In genomic region chrX:45622538-45622937, GRCh38 we compare ENCODE assay signal across 12 cellular contexts.
DNase-seq lines count a peak whose midpoint lies in the region; ATAC-seq, FAIRE-seq and TF ChIP-seq lines count a peak whose summit lies in the region.
"Had no signal": no experiment of that assay in that cellular context is flagged by ENCODE, and none has a peak within 500 bp of the region (broad histone marks: within the 10 kb centered on the region; RNA-seq: fewer than 3 reads in every experiment).

No MANE protein-coding gene starts in this region.

- H3K4me2 ChIP-seq in endothelial cell of umbilical vein (ENCODE audit: insufficient read depth, low read length), result no peak overlapping the region

- H4K20me1 ChIP-seq in endothelial cell of umbilical vein (replicated peaks; ENCODE audit: control insufficient read depth, extremely low read depth, insufficient read depth, low read length), result no peaks in the 10 kb centered on the region

- ATAC-seq in HG03342 (IDR thresholded peaks at IDR 0.05; ENCODE audit: unreplicated experiment), result no peak

- H3K79me2 ChIP-seq in endothelial cell of umbilical vein (ENCODE audit: control insufficient read depth, insufficient read depth, low read length), result no peaks in the 10 kb centered on the region

- TF ChIP-seq POLR2A in endothelial cell of umbilical vein (IDR thresholded peaks at IDR 0.05; ENCODE audit: low read depth, low read length) (no peak), ovary (IDR thresholded peaks at IDR 0.05) (no peak)

- H3K9ac ChIP-seq in endothelial cell of umbilical vein (replicated peaks; ENCODE audit: extremely low read depth, insufficient read depth, low read length), result peak overlapping the region; percentile 31

- dilution Hi-C loops in endothelial cell of umbilical vein (cut with MboI; ENCODE audit: extremely low pct_ligation_motif_present, low sequenced_read_pairs), result no loop called here

- DNase-seq in EH (ENCODE audit: low read depth) (peak; percentile 81), LHCN-M2 (ENCODE audit: low read depth) (peak; percentile 54), endothelial cell of umbilical vein (ENCODE audit: low read depth, low spot score) (peak; percentile 2), renal cortical epithelial cell (ENCODE audit: low read depth) (peak; percentile 51), ovary (no peak), NCI-H1092 (lab: John Stamatoyannopoulos, UW) (no peak)
- DNase-seq: DMS 273 treated with DMSO at 0.1 percent for 48 hours; effector CD4-positive, alpha-beta T cell; NCI-H2227 treated with DMSO at 0.1 percent for 48 hours; small intestine had no signal

- H2AFZ ChIP-seq in endothelial cell of umbilical vein (ENCODE audit: low read depth, low read length), result no peak overlapping the region

- BruUV-seq in endothelial cell of umbilical vein (replicated peaks; lab: Mats Ljungman, UMichigan), result TSS peak; percentile 82

- no peak overlapping the region for H3K4me3 ChIP-seq in endothelial cell of umbilical vein (replicated peaks in 1 of 3; ENCODE audit: insufficient read depth in 1 of 3, low read depth in 1 of 3, low read length in 3 of 3)
- no peak overlapping the region for H3K4me3 ChIP-seq in ovary

- no peak for TF ChIP-seq EP300 in ovary (IDR thresholded peaks at IDR 0.05)

- H3K9me3 ChIP-seq in endothelial cell of umbilical vein (replicated peaks; ENCODE audit: control insufficient read depth, insufficient read depth, low read length) (no peaks in the 10 kb centered on the region), ovary (no peaks in the 10 kb centered on the region)

- H3K4me1 ChIP-seq in endothelial cell of umbilical vein (ENCODE audit: control insufficient read depth, extremely low read depth, insufficient read depth, low read length), result peaks cover 22% of the 10 kb centered on the region
- H3K4me1 ChIP-seq in ovary (ENCODE audit: insufficient read depth), result no peaks in the 10 kb centered on the region

- no peak for TF ChIP-seq CTCF in endothelial cell of umbilical vein (IDR thresholded peaks at IDR 0.05; ENCODE audit: extremely low read depth in 1 of 2, insufficient read depth in 1 of 2, low read depth in 1 of 2, low read length in 2 of 2)
- no peak for TF ChIP-seq CTCF in ovary (IDR thresholded peaks at IDR 0.05)

- no peaks in the 10 kb centered on the region for H3K27me3 ChIP-seq in endothelial cell of umbilical vein (ENCODE audit: control insufficient read depth in 2 of 2, insufficient read depth in 2 of 2, low read length in 2 of 2)
- no peaks in the 10 kb centered on the region for H3K27me3 ChIP-seq in ovary

- intact Hi-C loops in endothelial cell of umbilical vein (cut with micrococcal nuclease), result no loop called here
- intact Hi-C loops in ovary (cut with DNase I), result no loop called here

- POLR2A ChIA-PET in endothelial cell of umbilical vein (lab: Charles Lee), result no interaction called here

- H3K27ac ChIP-seq in endothelial cell of umbilical vein (ENCODE audit: insufficient read depth, low read depth, low read length), result peak overlapping the region; percentile 75
- no peak overlapping the region for H3K27ac ChIP-seq in ovary
- H3K27ac ChIP-seq: VCaP had no signal

- no peaks in the 10 kb centered on the region for H3K9me1 ChIP-seq in endothelial cell of umbilical vein (replicated peaks; ENCODE audit: control insufficient read depth, extremely low read depth, insufficient read depth, low read length)

- H3K36me3 ChIP-seq in endothelial cell of umbilical vein (ENCODE audit: control insufficient read depth in 2 of 2, extremely low read depth in 1 of 2, insufficient read depth in 2 of 2, low read length in 2 of 2) (no peaks in the 10 kb centered on the region), ovary (no peaks in the 10 kb centered on the region)

- FAIRE-seq in endothelial cell of umbilical vein (lab: Jason Lieb, UNC), result no peak
- FAIRE-seq: small intestine had no signal

- CTCF ChIA-PET in endothelial cell of umbilical vein (lab: Charles Lee), result interaction anchor here (1.0 to 2.6 kb wide), 6 partner anchors 88 to 300 kb away, joined by 3 to 10 read pairs (median 4); no protein-coding TSS in a partner anchor

TF ChIP-seq in endothelial cell of umbilical vein, 7 proteins besides CTCF, POLR2A, EP300 and RAD21:
- TF ChIP-seq POLR2AphosphoS5 (IDR thresholded peaks at IDR 0.05; ENCODE audit: insufficient read depth, low read depth, low read length) (no peak), MYC (IDR thresholded peaks at IDR 0.05; ENCODE audit: low read depth, low read length) (no peak), GATA2 (IDR thresholded peaks at IDR 0.05; ENCODE audit: insufficient read depth, insufficient read length, low read depth, low read length) (no peak)
TF ChIP-seq in endothelial cell of umbilical vein: peak in this region for 0.

Comparison
In these comparisons a context has a peak if more than half of its experiments do, and no peak if none do; other contexts are left out.
1. DNase-seq: peak in EH (single experiment), LHCN-M2 (single experiment), endothelial cell of umbilical vein (single experiment) and renal cortical epithelial cell (single experiment); none in ovary (0 of 5) and NCI-H1092 (single experiment).